8 cellular contexts compared by ENCODE assay signal in the genomic region with DNA sequence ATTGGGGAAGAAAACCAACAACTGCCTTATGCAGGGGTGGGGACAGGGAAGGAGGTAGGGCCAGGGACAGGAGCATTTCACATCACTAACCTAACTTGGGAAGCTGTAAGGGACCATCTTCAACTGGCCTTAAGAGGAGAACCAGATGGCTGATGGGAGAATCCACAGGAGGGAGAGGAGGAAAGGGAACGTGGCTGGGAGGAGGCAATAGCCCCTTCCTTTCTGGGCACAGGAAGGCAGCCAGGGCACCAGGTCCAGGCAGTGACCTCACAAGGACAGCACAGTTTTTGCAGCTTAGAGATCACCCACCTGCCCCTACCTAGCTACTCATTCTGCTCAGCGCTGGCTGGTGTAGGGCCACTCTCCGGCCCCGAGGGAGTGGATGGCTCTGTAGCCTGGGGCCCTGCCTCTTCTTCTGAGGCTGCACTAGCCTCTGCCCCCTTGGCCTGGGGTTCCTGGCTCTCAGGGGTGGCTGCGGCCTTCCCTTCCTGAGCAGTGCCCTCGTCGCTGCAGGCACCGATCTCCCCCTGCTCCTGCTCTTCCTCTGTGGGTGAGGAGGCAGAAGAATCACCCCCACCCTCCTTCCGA. TPM values are rescaled to one million over a fixed set of nuclear protein-coding genes. Genes with fewer than 3 reads are reported as not detected.
A peak's percentile ranks its signal among the peaks of the same experiment; 100 is the strongest.
DNase-seq lines count a peak whose midpoint lies in the region; ATAC-seq and TF ChIP-seq lines count a peak whose summit lies in the region.

No MANE protein-coding gene starts in this region.

- H3K4me3 ChIP-seq in CD8-positive, alpha-beta memory T cell (ENCODE audit: low read length) = peak overlapping the region; percentile 58
- H3K4me3 ChIP-seq in choroid plexus epithelial cell (ENCODE audit: low read depth, low read length) = peak overlapping the region; percentile 70

- TF ChIP-seq CTCF in choroid plexus epithelial cell (conservative IDR thresholded peaks at IDR 0.05; ENCODE audit: low read depth, low read length) (no peak), nephron progenitor cell (IDR thresholded peaks at IDR 0.05) (no peak)

- H3K9me3 Mint-ChIP-seq in CD8-positive, alpha-beta memory T cell = no peaks in the 10 kb centered on the region
- H3K9me3 Mint-ChIP-seq in nephron progenitor cell = no peaks in the 10 kb centered on the region

- ATAC-seq in GM18870 (IDR thresholded peaks at IDR 0.05; ENCODE audit: unreplicated experiment) (no peak), sciatic nerve (no peak), HG03039 (IDR thresholded peaks at IDR 0.05; ENCODE audit: unreplicated experiment) (no peak)

- H3K27ac ChIP-seq in CD8-positive, alpha-beta memory T cell (ENCODE audit: low read depth, low read length) = no peak overlapping the region
- peak overlapping the region; percentile 60 for H3K27ac ChIP-seq in KOPT-K1 (ENCODE audit: low read depth, low read length, poor library complexity, severe bottlenecking)

- peak overlapping the region; percentile 17 to 80 (median 65) for H3K27ac Mint-ChIP-seq in CD8-positive, alpha-beta memory T cell
- H3K27ac Mint-ChIP-seq in nephron progenitor cell = peak overlapping the region; percentile 97

- H3K4me3 Mint-ChIP-seq in CD8-positive, alpha-beta memory T cell = peak overlapping the region; percentile 20 to 88 (median 86)
- peak overlapping the region; percentile 96 for H3K4me3 Mint-ChIP-seq in nephron progenitor cell

- POLR2A ChIA-PET in CD8-positive, alpha-beta memory T cell (lab: Charles Lee) = interaction anchor here (0.6 to 0.8 kb wide), 2 partner anchors 24 to 43 kb away, joined by 4 read pairs; partner anchors contain the start of gene HDAC1

- peaks cover 7 to 44% (median 14%) of the 10 kb centered on the region in 3 donors for H3K36me3 Mint-ChIP-seq in CD8-positive, alpha-beta memory T cell
- peaks cover 44% of the 10 kb centered on the region for H3K36me3 Mint-ChIP-seq in nephron progenitor cell (ENCODE audit: low read depth)

- peaks cover 25% of the 10 kb centered on the region for H3K36me3 ChIP-seq in CD8-positive, alpha-beta memory T cell (ENCODE audit: insufficient read depth, low read length)
- H3K36me3 ChIP-seq in KOPT-K1 (ENCODE audit: insufficient read depth, low read length) = peaks cover 55% of the 10 kb centered on the region

- H3K9me3 ChIP-seq in CD8-positive, alpha-beta memory T cell (ENCODE audit: low read length) = no peaks in the 10 kb centered on the region
- H3K9me3 ChIP-seq in KOPT-K1 (ENCODE audit: insufficient read depth, low read length, poor library complexity, severe bottlenecking) = no peaks in the 10 kb centered on the region

- CTCF ChIA-PET in CD8-positive, alpha-beta memory T cell (lab: Charles Lee) = interaction anchor here (0.8 to 1.6 kb wide), 2 partner anchors 14 to 86 kb away, joined by 3 to 4 read pairs; no protein-coding TSS in a partner anchor

- H3K27me3 Mint-ChIP-seq in CD8-positive, alpha-beta memory T cell = peaks cover 0 to 5% of the 10 kb centered on the region in 2 donors
- H3K27me3 Mint-ChIP-seq in nephron progenitor cell (ENCODE audit: low read depth, poor library complexity) = peaks cover 3% of the 10 kb centered on the region

- no peak for DNase-seq in CD8-positive, alpha-beta memory T cell
- DNase-seq in choroid plexus epithelial cell (ENCODE audit: low read depth) = no peak
- no peak for DNase-seq in nephron progenitor cell
- DNase-seq in middle frontal gyrus (ENCODE audit: extremely low spot score, low spot score) = no peak
- no peak for DNase-seq in sciatic nerve (ENCODE audit: low spot score)

- no peaks in the 10 kb centered on the region for H3K27me3 ChIP-seq in CD8-positive, alpha-beta memory T cell (ENCODE audit: insufficient read depth, low read length, poor library complexity, severe bottlenecking)

- H3K4me1 ChIP-seq in CD8-positive, alpha-beta memory T cell (ENCODE audit: insufficient read depth, low read length) = peaks cover 27% of the 10 kb centered on the region

- H3K4me1 Mint-ChIP-seq in CD8-positive, alpha-beta memory T cell = peaks cover 31 to 42% (median 37%) of the 10 kb centered on the region in 3 donors
- H3K4me1 Mint-ChIP-seq in nephron progenitor cell = peaks cover 73% of the 10 kb centered on the region

- intact Hi-C loops in sciatic nerve (cut with DNase I) = no loop called here

RNA-seq across cellular contexts. Expression of gene MARCKSL1, which starts 1.7 kb away (rescaled TPM):
- total RNA-seq in CD8-positive, alpha-beta memory T cell = 10 to 100 TPM; 11.6 to 12.1 TPM
- polyA plus RNA-seq in CD8-positive, alpha-beta memory T cell = 45.8 TPM
- 126 TPM for total RNA-seq in sciatic nerve

RNA-seq across cellular contexts. Expression of gene FAM229A, which starts 27.9 kb away (rescaled TPM):
- 1 to 10 TPM; 4.4 to 5.2 TPM for total RNA-seq in CD8-positive, alpha-beta memory T cell
- polyA plus RNA-seq in CD8-positive, alpha-beta memory T cell = 0.40 TPM
- 12.0 TPM for total RNA-seq in sciatic nerve

RNA-seq across cellular contexts. Expression of gene TSSK3, which starts 28.0 kb away (rescaled TPM):
- total RNA-seq in CD8-positive, alpha-beta memory T cell = 1 to 10 TPM in 1 of 2 experiments, under 1 TPM in 1; 0.33 to 1.1 TPM
- 0.44 TPM for polyA plus RNA-seq in CD8-positive, alpha-beta memory T cell
- total RNA-seq in sciatic nerve = 5.1 TPM

RNA-seq across cellular contexts. Expression of gene HDAC1, which starts 42.5 kb away (rescaled TPM):
- total RNA-seq in CD8-positive, alpha-beta memory T cell = 100 to 1,000 TPM; 164 to 172 TPM
- 180 TPM for polyA plus RNA-seq in CD8-positive, alpha-beta memory T cell
- 54.7 TPM for total RNA-seq in sciatic nerve

RNA-seq across cellular contexts. Expression of gene BSDC1, which starts 59.9 kb away (rescaled TPM):
- total RNA-seq in CD8-positive, alpha-beta memory T cell = 10 to 100 TPM; 35.1 to 37.6 TPM
- polyA plus RNA-seq in CD8-positive, alpha-beta memory T cell = 50.0 TPM
- 83.1 TPM for total RNA-seq in sciatic nerve
